In the genomic region with DNA sequence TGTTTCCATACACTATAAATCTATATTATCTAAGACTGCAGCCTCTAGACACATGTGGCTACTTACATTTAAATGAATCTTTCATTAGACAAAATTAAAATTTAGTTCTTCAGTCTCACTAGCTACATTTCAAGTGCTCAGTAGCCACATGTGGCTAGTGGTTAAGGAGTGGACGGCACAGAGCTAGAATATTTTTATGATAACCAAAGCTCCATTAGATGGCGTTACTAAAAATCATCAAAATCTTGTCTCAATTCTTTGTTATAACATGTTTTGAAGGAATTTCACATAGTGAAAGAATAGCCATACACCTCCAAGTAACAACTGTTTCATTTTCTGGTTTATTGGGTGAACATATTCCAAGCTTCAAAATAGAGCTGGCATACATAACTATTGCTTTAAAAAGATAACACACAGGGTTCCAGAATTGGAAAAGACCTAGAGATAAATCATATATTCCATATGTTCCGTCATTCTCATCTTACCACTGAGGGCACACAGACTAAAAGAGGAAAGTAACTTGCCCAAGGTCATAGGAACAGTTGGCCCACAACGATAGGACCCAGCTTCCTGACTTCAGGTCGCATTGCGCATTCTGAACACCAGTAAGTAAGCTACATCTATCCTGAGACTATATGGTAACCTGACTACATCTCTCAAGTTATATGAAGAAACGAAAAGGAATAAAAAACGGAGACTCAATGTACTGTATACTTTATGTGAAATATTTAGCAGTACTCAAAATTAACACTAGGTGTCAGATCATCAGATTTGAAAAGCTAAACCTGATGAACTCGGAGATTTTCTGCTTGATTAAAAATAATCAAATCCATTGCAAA, we compare ENCODE assay signal across 9 cellular contexts.
A peak's percentile ranks its signal among the peaks of the same experiment; 100 is the strongest.
DNase-seq lines count a peak whose midpoint lies in the region; ATAC-seq and TF ChIP-seq lines count a peak whose summit lies in the region.
"Had no signal": no experiment of that assay in that cellular context is flagged by ENCODE, and none has a peak within 500 bp of the region (broad histone marks: within the 10 kb centered on the region; RNA-seq: fewer than 3 reads in every experiment).

No MANE protein-coding gene starts in this region.

- H3K9me3 Mint-ChIP-seq in naive B cell = peaks cover 0 to 1% (median 0%) of the 10 kb centered on the region in 7 donors
- H3K9me3 Mint-ChIP-seq: activated naive CD4-positive, alpha-beta T cell treated with anti-CD3 and anti-CD28 coated beads, Interleukin-2, amount 50 U/mL, for 24 hours had no signal

- in situ Hi-C loops in GM13977 (cut with MboI; ENCODE audit: low pct_unique_long_range_greater_than_20kb, low sequenced_read_pairs, unreplicated experiment) = loop anchor here (10.0 kb wide), 2 partner anchors 213 to 327 kb away; no protein-coding TSS in a partner anchor

- peak overlapping the region in 4 of 8 donors; percentile 1 to 63 (median 24) for H3K4me3 Mint-ChIP-seq in naive B cell
- H3K4me3 Mint-ChIP-seq: activated naive CD4-positive, alpha-beta T cell treated with anti-CD3 and anti-CD28 coated beads, Interleukin-2, amount 50 U/mL, for 24 hours had no signal

- TF ChIP-seq CTCF in 22Rv1 (IDR thresholded peaks at IDR 0.05) (peak; percentile 87), GM13977 (IDR thresholded peaks at IDR 0.05; ENCODE audit: extremely low read depth, insufficient read depth, missing control alignments) (peak; percentile 42), cardiac fibroblast (IDR thresholded peaks at IDR 0.05; ENCODE audit: low read depth, low read length) (peak; percentile 36)

- no peak overlapping the region for H3K27ac ChIP-seq in 22Rv1

- H3K4me1 Mint-ChIP-seq in naive B cell = peaks cover 15 to 21% (median 17%) of the 10 kb centered on the region in 3 donors

- H3K4me3 ChIP-seq in cardiac fibroblast (replicated peaks in 1 of 2; ENCODE audit: low read depth in 2 of 2, low read length in 2 of 2) = no peak overlapping the region

- peaks cover 36 to 52% (median 41%) of the 10 kb centered on the region in 3 donors for H3K27me3 Mint-ChIP-seq in naive B cell

- ATAC-seq in naive B cell (ENCODE audit: low read depth in 2 of 2) = peak; percentile 55 to 66
- no peak for ATAC-seq in GM18858 (IDR thresholded peaks at IDR 0.05; ENCODE audit: unreplicated experiment)
- no peak for ATAC-seq in HG03196 (IDR thresholded peaks at IDR 0.05; ENCODE audit: unreplicated experiment)

- DNase-seq in GM13977 (ENCODE audit: low spot score) (peak; percentile 9), NCI-H345 (lab: John Stamatoyannopoulos, UW) (peak; percentile 22), cardiac fibroblast (ENCODE audit: low read depth in 2 of 2) (peak in 1 of 2 donors; percentile 59), naive B cell (no peak), NOMO-1 treated with dmso at 0.1 percent for 144 hours (lab: John Stamatoyannopoulos, UW; ENCODE audit: unreplicated experiment) (no peak)

- no peaks in the 10 kb centered on the region for H3K36me3 Mint-ChIP-seq in naive B cell
- H3K36me3 Mint-ChIP-seq: activated naive CD4-positive, alpha-beta T cell treated with anti-CD3 and anti-CD28 coated beads, Interleukin-2, amount 50 U/mL, for 24 hours had no signal

- no peak overlapping the region for H3K27ac Mint-ChIP-seq in naive B cell
- H3K27ac Mint-ChIP-seq: activated naive CD4-positive, alpha-beta T cell treated with anti-CD3 and anti-CD28 coated beads, Interleukin-2, amount 50 U/mL, for 24 hours had no signal

Comparison
In these comparisons a context has a peak if more than half of its experiments do, and no peak if none do; other contexts are left out.
1. CTCF ChIP-seq: peak in every context shown above with its lines; median percentile 87 in 22Rv1; 42 in GM13977; 36 in cardiac fibroblast.
2. DNase-seq: peak in GM13977 (single experiment) and NCI-H345 (single experiment); none in naive B cell (single experiment) and NOMO-1 treated with dmso at 0.1 percent for 144 hours (single experiment).
3. ATAC-seq: peak in naive B cell (2 of 2); none in GM18858 (single experiment) and HG03196 (single experiment).